8 cellular contexts compared by ENCODE assay signal in genomic region chr12:6230321-6231110, GRCh38. TPM values are rescaled to one million over a fixed set of nuclear protein-coding genes. Genes with fewer than 3 reads are reported as not detected.
DNase-seq lines count a peak whose midpoint lies in the region; ATAC-seq and TF ChIP-seq lines count a peak whose summit lies in the region.

No MANE protein-coding gene starts in this region.

- peak overlapping the region; percentile 3 for H3K27ac ChIP-seq in CD8-positive, alpha-beta T cell (ENCODE audit: low read depth, low read length)
- H3K27ac ChIP-seq in right cardiac atrium (ENCODE audit: low read length), result peak overlapping the region; percentile 76

- H3K4me1 Mint-ChIP-seq in CD8-positive, alpha-beta T cell (ENCODE audit: low read depth), result peaks cover 34% of the 10 kb centered on the region
- H3K4me1 Mint-ChIP-seq in activated naive CD8-positive, alpha-beta T cell treated with anti-CD3 and anti-CD28 coated beads, Interleukin-2, amount 50 U/mL, for 24 hours, result peaks cover 39% of the 10 kb centered on the region

- ATAC-seq in CD8-positive, alpha-beta T cell, result peak; percentile 96
- peak; percentile 75 for ATAC-seq in HG02852 (IDR thresholded peaks at IDR 0.05; ENCODE audit: unreplicated experiment)
- ATAC-seq in activated naive CD8-positive, alpha-beta T cell treated with anti-CD3 and anti-CD28 coated beads, Interleukin-2, amount 50 U/mL, for 24 hours, result peak; percentile 77
- peak; percentile 1 to 4 for ATAC-seq in right cardiac atrium

- H3K9me3 ChIP-seq in CD8-positive, alpha-beta T cell (ENCODE audit: low read length), result no peaks in the 10 kb centered on the region
- no peaks in the 10 kb centered on the region for H3K9me3 ChIP-seq in right cardiac atrium (ENCODE audit: control insufficient read depth, low read length)

- 51% methylated on average over 16 of the region's 16 CpGs for WGBS in right cardiac atrium

- H3K4me1 ChIP-seq in CD8-positive, alpha-beta T cell (ENCODE audit: insufficient read depth, low read length), result peaks cover 33% of the 10 kb centered on the region
- H3K4me1 ChIP-seq in right cardiac atrium (ENCODE audit: control insufficient read depth, insufficient read depth, low read length), result peaks cover 52% of the 10 kb centered on the region

- no peak for TF ChIP-seq CTCF in CD8-positive, alpha-beta T cell (IDR thresholded peaks at IDR 0.05)

- H3K4me3 ChIP-seq in CD8-positive, alpha-beta T cell (ENCODE audit: low read depth, low read length), result no peak overlapping the region
- no peak overlapping the region for H3K4me3 ChIP-seq in right cardiac atrium (ENCODE audit: low read length)

- peak; percentile 53 to 82 (median 68) for DNase-seq in CD8-positive, alpha-beta T cell
- DNase-seq in SW480 (ENCODE audit: low spot score) (peak; percentile 99), right cardiac atrium (peak; percentile 69 to 74 (median 70)), ecto neural progenitor cell (ENCODE audit: low spot score) (no peak), NCI-H187 treated with DMSO at 0.1 percent for 48 hours (lab: John Stamatoyannopoulos, UW) (no peak)
- DNase-seq in activated naive CD8-positive, alpha-beta T cell treated with anti-CD3 and anti-CD28 coated beads, Interleukin-2, amount 50 U/mL, for 24 hours, result peak; percentile 58
- peak; percentile 31 to 47 (median 37) for DNase-seq in stimulated activated CD4-positive, alpha-beta T cell treated with anti-CD3 and anti-CD28 coated beads, Interleukin-12 subunit alpha, Interleukin-12 subunit beta, amount 100 ng/mL, for 48 hours (ENCODE audit: low read depth in 2 of 3, low spot score in 1 of 3)

- H3K9me3 Mint-ChIP-seq in CD8-positive, alpha-beta T cell, result no peaks in the 10 kb centered on the region
- H3K9me3 Mint-ChIP-seq in activated naive CD8-positive, alpha-beta T cell treated with anti-CD3 and anti-CD28 coated beads, Interleukin-2, amount 50 U/mL, for 24 hours, result no peaks in the 10 kb centered on the region

- H3K27me3 ChIP-seq in CD8-positive, alpha-beta T cell (ENCODE audit: insufficient read depth, low read length), result no peaks in the 10 kb centered on the region
- no peaks in the 10 kb centered on the region for H3K27me3 ChIP-seq in right cardiac atrium (ENCODE audit: control insufficient read depth, insufficient read depth)

- CTCF ChIA-PET in CD8-positive, alpha-beta T cell (lab: Charles Lee), result interaction anchor here (1.0 to 4.1 kb wide), 10 partner anchors 10 to 164 kb away, joined by 3 to 17 read pairs (median 4); no protein-coding TSS in a partner anchor

- no peaks in the 10 kb centered on the region for H3K36me3 ChIP-seq in CD8-positive, alpha-beta T cell (ENCODE audit: insufficient read depth, low read length)

- POLR2A ChIA-PET in CD8-positive, alpha-beta T cell (lab: Charles Lee), result interaction anchor here (1.2 to 1.3 kb wide), 2 partner anchors 27 to 29 kb away, joined by 3 to 5 read pairs; no protein-coding TSS in a partner anchor

- H3K4me3 Mint-ChIP-seq in CD8-positive, alpha-beta T cell, result peak overlapping the region; percentile 38
- H3K4me3 Mint-ChIP-seq in activated naive CD8-positive, alpha-beta T cell treated with anti-CD3 and anti-CD28 coated beads, Interleukin-2, amount 50 U/mL, for 24 hours, result peak overlapping the region; percentile 30

- H3K27ac Mint-ChIP-seq in CD8-positive, alpha-beta T cell, result peak overlapping the region; percentile 90
- H3K27ac Mint-ChIP-seq in activated naive CD8-positive, alpha-beta T cell treated with anti-CD3 and anti-CD28 coated beads, Interleukin-2, amount 50 U/mL, for 24 hours, result peak overlapping the region; percentile 84

- no peaks in the 10 kb centered on the region for H3K27me3 Mint-ChIP-seq in CD8-positive, alpha-beta T cell (ENCODE audit: low read depth)
- H3K27me3 Mint-ChIP-seq in activated naive CD8-positive, alpha-beta T cell treated with anti-CD3 and anti-CD28 coated beads, Interleukin-2, amount 50 U/mL, for 24 hours, result no peaks in the 10 kb centered on the region

- intact Hi-C loops in CD8-positive, alpha-beta T cell (cut with DNase I, micrococcal nuclease), result loop anchor here in 1 of 2 experiments (5.0 kb wide), 2 partner anchors 33 to 47 kb away; no protein-coding TSS in a partner anchor
- intact Hi-C loops in right cardiac atrium (cut with DNase I), result no loop called here

- H3K36me3 Mint-ChIP-seq in CD8-positive, alpha-beta T cell, result peaks cover 6% of the 10 kb centered on the region
- H3K36me3 Mint-ChIP-seq in activated naive CD8-positive, alpha-beta T cell treated with anti-CD3 and anti-CD28 coated beads, Interleukin-2, amount 50 U/mL, for 24 hours (ENCODE audit: low read depth), result no peaks in the 10 kb centered on the region

RNA-seq across cellular contexts. Expression of gene CD9, which starts 30.3 kb away (rescaled TPM):
- 1 to 10 TPM; 1.3 to 1.8 TPM for total RNA-seq in CD8-positive, alpha-beta T cell
- 100 to 1,000 TPM; 117 to 248 (median 134) TPM for total RNA-seq in right cardiac atrium
- 212 TPM for polyA plus RNA-seq in right cardiac atrium

Comparison
In these comparisons a context has a peak if more than half of its experiments do, and no peak if none do; other contexts are left out.
1. ATAC-seq: peak in every context shown above with its lines; median percentile 96 in CD8-positive, alpha-beta T cell; 77 in activated naive CD8-positive, alpha-beta T cell treated with anti-CD3 and anti-CD28 coated beads, Interleukin-2, amount 50 U/mL, for 24 hours; 75 in HG02852; 2 in right cardiac atrium.
2. DNase-seq: peak in CD8-positive, alpha-beta T cell (7 of 7), SW480 (single experiment), activated naive CD8-positive, alpha-beta T cell treated with anti-CD3 and anti-CD28 coated beads, Interleukin-2, amount 50 U/mL, for 24 hours (single experiment), right cardiac atrium (3 of 3) and stimulated activated CD4-positive, alpha-beta T cell treated with anti-CD3 and anti-CD28 coated beads, Interleukin-12 subunit alpha, Interleukin-12 subunit beta, amount 100 ng/mL, for 48 hours (3 of 3); none in ecto neural progenitor cell (single experiment) and NCI-H187 treated with DMSO at 0.1 percent for 48 hours (single experiment).
3. RNA of gene CD9, which starts 30.3 kb away (total RNA-seq): 117 to 248 TPM in right cardiac atrium; 1.3 to 1.8 TPM in CD8-positive, alpha-beta T cell; every median in the first group is over 10 times any median in the second.